ENCODE assay signal across 9 cellular contexts in genomic region chr6:116087437-116088027, GRCh38. TPM values are rescaled to one million over a fixed set of nuclear protein-coding genes. Genes with fewer than 3 reads are reported as not detected.
DNase-seq lines count a peak whose midpoint lies in the region; ATAC-seq and TF ChIP-seq lines count a peak whose summit lies in the region.
"Had no signal": no experiment of that assay in that cellular context is flagged by ENCODE, and none has a peak within 500 bp of the region (broad histone marks: within the 10 kb centered on the region; RNA-seq: fewer than 3 reads in every experiment).

No MANE protein-coding gene starts in this region.

- ATAC-seq in GM21367 (IDR thresholded peaks at IDR 0.05; ENCODE audit: unreplicated experiment), result peak; percentile 96
- peak; percentile 97 for ATAC-seq in HG03354 (IDR thresholded peaks at IDR 0.05; ENCODE audit: poor library complexity, severe bottlenecking, unreplicated experiment)
- ATAC-seq in gastrocnemius medialis, result no peak

- H3K4me3 ChIP-seq in OCI-LY7 (ENCODE audit: low read depth, low read length, poor library complexity, severe bottlenecking) (no peak overlapping the region), gastrocnemius medialis (no peak overlapping the region)

- H3K27me3 ChIP-seq in gastrocnemius medialis, result no peaks in the 10 kb centered on the region

- H3K4me1 ChIP-seq in OCI-LY7 (ENCODE audit: insufficient read depth, low read length, poor library complexity, severe bottlenecking), result peaks cover 6% of the 10 kb centered on the region
- no peaks in the 10 kb centered on the region for H3K4me1 ChIP-seq in gastrocnemius medialis

- H3K36me3 ChIP-seq in OCI-LY7 (ENCODE audit: insufficient read depth, low read length) (no peaks in the 10 kb centered on the region), gastrocnemius medialis (no peaks in the 10 kb centered on the region)

- TF ChIP-seq CTCF in OCI-LY7 (conservative IDR thresholded peaks at IDR 0.05; ENCODE audit: low read length) (no peak), gastrocnemius medialis (IDR thresholded peaks at IDR 0.05 in 4 of 5, conservative IDR thresholded peaks at IDR 0.05 in 1 of 5) (no peak)

- no peak for TF ChIP-seq POLR2A in gastrocnemius medialis (IDR thresholded peaks at IDR 0.05)

- intact Hi-C loops in OCI-LY7 (cut with micrococcal nuclease; ENCODE audit: unreplicated experiment), result no loop called here
- intact Hi-C loops in gastrocnemius medialis (cut with DNase I; ENCODE audit: low total_unique reads), result no loop called here

- H3K27ac ChIP-seq in OCI-LY7 (ENCODE audit: low read depth, low read length, poor library complexity, severe bottlenecking), result no peak overlapping the region
- H3K27ac ChIP-seq in gastrocnemius medialis, result no peak overlapping the region

- peak; percentile 86 for DNase-seq in EL
- peak; percentile 83 for DNase-seq in dedifferentiated amniotic fluid mesenchymal stem cell (ENCODE audit: extremely low spot score)
- no peak for DNase-seq in OCI-LY7 (ENCODE audit: low spot score)
- no peak for DNase-seq in NCI-H1092 treated with DMSO at 0.1 percent for 48 hours (lab: John Stamatoyannopoulos, UW)
- no peak for DNase-seq in stimulated activated CD4-positive, alpha-beta T cell treated with anti-CD3 and anti-CD28 coated beads, Interleukin-15, amount 100 ng/mL, for 24 hours
- no peak for DNase-seq in gastrocnemius medialis

- in situ Hi-C loops in gastrocnemius medialis (cut with MboI; ENCODE audit: low sequenced_read_pairs in 4 of 4), result no loop called here

- H3K79me2 ChIP-seq in OCI-LY7 (ENCODE audit: insufficient read depth, low read depth, low read length), result no peaks in the 10 kb centered on the region

- H3K9me3 ChIP-seq in OCI-LY7 (ENCODE audit: low read length) (no peaks in the 10 kb centered on the region), gastrocnemius medialis (no peaks in the 10 kb centered on the region)

- no peaks in the 10 kb centered on the region for H3K9me2 ChIP-seq in OCI-LY7 (ENCODE audit: insufficient read depth, low read length)

- BruUV-seq in OCI-LY7 (replicated peaks; lab: Mats Ljungman, UMichigan), result no TSS peak

- POLR2A ChIA-PET in OCI-LY7 (lab: Charles Lee), result interaction anchor here (1.2 to 3.5 kb wide), 7 partner anchors 14 to 483 kb away, joined by 3 to 11 read pairs (median 6); partner anchors contain the start of genes NT5DC1 and RWDD1

- H2AFZ ChIP-seq in OCI-LY7 (ENCODE audit: low read length), result no peak overlapping the region

- no peaks in the 10 kb centered on the region for H4K20me1 ChIP-seq in OCI-LY7 (ENCODE audit: insufficient read depth, low read length)

- H3K4me2 ChIP-seq in OCI-LY7 (ENCODE audit: low read length), result no peak overlapping the region

- CTCF ChIA-PET in OCI-LY7 (lab: Charles Lee; ENCODE audit: unreplicated experiment), result no interaction called here

RNA-seq across cellular contexts. Expression of gene NT5DC1, which starts 13.1 kb away (rescaled TPM):
- 11.3 and 20.5 TPM in 2 replicates for total RNA-seq in OCI-LY7 (2014; rRNA removed; shearing (Covaris generic))
- 58.8 and 65.0 TPM in 2 replicates for total RNA-seq in OCI-LY7 (2022)
- total RNA-seq in gastrocnemius medialis, result 10 to 100 TPM in 3 of 4 donors, 1 to 10 TPM in 1; 7.0 to 15.4 (median 12.0) TPM

RNA-seq across cellular contexts. Expression of gene FRK, which starts 26.8 kb away (rescaled TPM):
- total RNA-seq in OCI-LY7 (2014; rRNA removed; shearing (Covaris generic)), result 0.10 and 0.13 TPM in 2 replicates
- total RNA-seq in OCI-LY7 (2022), result 0.46 TPM in 2 replicates
- total RNA-seq in gastrocnemius medialis, result 1 to 10 TPM; 1.3 to 4.8 (median 1.7) TPM

RNA-seq across cellular contexts. Expression of gene COL10A1, which starts 38.4 kb away (rescaled TPM):
- total RNA-seq in OCI-LY7 (2014; rRNA removed; shearing (Covaris generic)), result not detected in 2 replicates
- total RNA-seq in OCI-LY7 (2022), result not detected in 2 replicates
- total RNA-seq in gastrocnemius medialis, result not detected
- total RNA-seq: T-helper 2 cell treated with Interferon-gamma antibody and Interleukin-4, amounts not matched to agents 100 ng/mL and 5 ng/mL, for 36 hours had no signal

Comparison
In these comparisons a context has a peak if more than half of its experiments do, and no peak if none do; other contexts are left out.
1. DNase-seq: peak in EL (single experiment) and dedifferentiated amniotic fluid mesenchymal stem cell (single experiment); none in OCI-LY7 (single experiment), NCI-H1092 treated with DMSO at 0.1 percent for 48 hours (single experiment), stimulated activated CD4-positive, alpha-beta T cell treated with anti-CD3 and anti-CD28 coated beads, Interleukin-15, amount 100 ng/mL, for 24 hours (single experiment) and gastrocnemius medialis (0 of 2).
2. ATAC-seq: peak in GM21367 (single experiment) and HG03354 (single experiment); none in gastrocnemius medialis (0 of 2).